14 cellular contexts compared by ENCODE assay signal in the genomic region with DNA sequence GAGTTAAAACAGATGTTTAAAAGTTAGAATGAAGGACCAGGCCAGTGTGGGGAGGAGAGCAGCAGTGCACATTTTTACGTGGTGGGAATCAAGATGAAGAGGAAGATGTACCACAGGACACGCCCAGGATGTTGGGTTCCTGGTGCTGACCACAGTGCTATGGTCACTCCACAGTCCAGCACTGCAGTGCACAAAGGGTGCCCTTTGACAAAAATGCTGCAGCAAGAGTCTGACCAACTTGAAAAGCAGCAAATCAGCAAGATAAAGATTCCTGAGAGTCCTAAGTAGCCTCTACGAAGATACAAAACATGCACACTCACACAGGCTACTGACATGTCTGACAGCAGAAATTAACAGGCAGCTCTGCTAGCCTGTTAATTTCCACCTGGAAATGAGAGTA.
DNase-seq lines count a peak whose midpoint lies in the region; ATAC-seq and TF ChIP-seq lines count a peak whose summit lies in the region.
"Had no signal": no experiment of that assay in that cellular context is flagged by ENCODE, and none has a peak within 500 bp of the region (broad histone marks: within the 10 kb centered on the region; RNA-seq: fewer than 3 reads in every experiment).

No MANE protein-coding gene starts in this region.

- TF ChIP-seq CTCF in WTC11 (IDR thresholded peaks at IDR 0.05) (no peak), osteocyte (IDR thresholded peaks at IDR 0.05) (no peak)

- peak overlapping the region in 5 of 11 experiments; percentile 42 to 96 (median 90); a peak in 7 of 22 replicates for H3K27ac ChIP-seq in BLaER1 treated with 17β-estradiol and CSF1 and Interleukin-3, amounts not matched to agents 10 nM and 100 nM
- H3K27ac ChIP-seq in layer of hippocampus (ENCODE audit: low read depth, low read length): peak overlapping the region; percentile 48
- H3K27ac ChIP-seq: psoas muscle, RWPE1 had no signal

- 0 out of 20 replicates have a peak overlapping the region, but pooled peaks of 1 of the 10 experiments have one; percentile 1 for H3K4me3 ChIP-seq in BLaER1 treated with 17β-estradiol and CSF1 and Interleukin-3, amounts not matched to agents 10 nM and 100 nM
- H3K4me3 ChIP-seq in GM08714 (ENCODE audit: low read length): peak overlapping the region; percentile 28; the same call in 1 of the 2 replicates
- H3K4me3 ChIP-seq: psoas muscle had no signal

- peak overlapping the region in 3 of 11 experiments; percentile 34 to 86 (median 43); a peak in 4 of 22 replicates for H3K9ac ChIP-seq in BLaER1 treated with 17β-estradiol and CSF1 and Interleukin-3, amounts not matched to agents 10 nM and 100 nM

- H3K27me3 Mint-ChIP-seq in WTC11 (ENCODE audit: low read depth): no peaks in the 10 kb centered on the region
- H3K27me3 Mint-ChIP-seq in osteocyte (ENCODE audit: unreplicated experiment): no peaks in the 10 kb centered on the region

- H3K36me3 Mint-ChIP-seq in WTC11 (peaks cover 40% of the 10 kb centered on the region), osteocyte (ENCODE audit: unreplicated experiment) (peaks cover 29% of the 10 kb centered on the region)

- H3K4me1 Mint-ChIP-seq in WTC11: peaks cover 54% of the 10 kb centered on the region
- peaks cover 31% of the 10 kb centered on the region for H3K4me1 Mint-ChIP-seq in osteocyte (ENCODE audit: unreplicated experiment)

- peaks cover 0 to 23% (median 4%) of the 10 kb centered on the region in 11 experiments; a peak in 7 of 22 replicates for H4K20me1 ChIP-seq in BLaER1 treated with 17β-estradiol and CSF1 and Interleukin-3, amounts not matched to agents 10 nM and 100 nM

- CTCF ChIA-PET in WTC11 (lab: Charles Lee): no interaction called here

- peaks cover 0 to 7% (median 0%) of the 10 kb centered on the region in 11 experiments; a peak in 2 of 22 replicates for H3K9me3 ChIP-seq in BLaER1 treated with 17β-estradiol and CSF1 and Interleukin-3, amounts not matched to agents 10 nM and 100 nM (replicated peaks in 1 of 11)
- H3K9me3 ChIP-seq: psoas muscle had no signal

- H3K4me2 ChIP-seq in BLaER1 treated with 17β-estradiol and CSF1 and Interleukin-3, amounts not matched to agents 10 nM and 100 nM: peak overlapping the region in 10 of 11 experiments; percentile 35 to 92 (median 80); a peak in 18 of 22 replicates

- H3K27ac Mint-ChIP-seq in WTC11 (peak overlapping the region; percentile 70), osteocyte (ENCODE audit: unreplicated experiment) (no peak overlapping the region)

- no peak overlapping the region for H3K4me3 Mint-ChIP-seq in WTC11
- H3K4me3 Mint-ChIP-seq in osteocyte (ENCODE audit: unreplicated experiment): no peak overlapping the region

- peaks cover 12 to 37% (median 20%) of the 10 kb centered on the region in 11 experiments; a peak in 18 of 22 replicates for H3K36me3 ChIP-seq in BLaER1 treated with 17β-estradiol and CSF1 and Interleukin-3, amounts not matched to agents 10 nM and 100 nM

- POLR2A ChIA-PET in WTC11 (lab: Charles Lee): no interaction called here

- ATAC-seq in WTC11: no peak
- no peak for ATAC-seq in GM18909 (IDR thresholded peaks at IDR 0.05; ENCODE audit: poor library complexity, unreplicated experiment)
- ATAC-seq in GM21576 (IDR thresholded peaks at IDR 0.05; ENCODE audit: unreplicated experiment): no peak
- no peak for ATAC-seq in GM21515 (IDR thresholded peaks at IDR 0.05; ENCODE audit: unreplicated experiment)
- ATAC-seq: psoas muscle had no signal

- peaks cover 20% of the 10 kb centered on the region for H3K9me3 Mint-ChIP-seq in WTC11
- H3K9me3 Mint-ChIP-seq in osteocyte (ENCODE audit: unreplicated experiment): no peaks in the 10 kb centered on the region

- H3K27me3 ChIP-seq in BLaER1 treated with 17β-estradiol and CSF1 and Interleukin-3, amounts not matched to agents 10 nM and 100 nM: no peaks in the 10 kb centered on the region
- no peaks in the 10 kb centered on the region for H3K27me3 ChIP-seq in layer of hippocampus (ENCODE audit: control insufficient read depth, insufficient read depth, low read length)

- H3K4me1 ChIP-seq in BLaER1 treated with 17β-estradiol and CSF1 and Interleukin-3, amounts not matched to agents 10 nM and 100 nM: peaks cover 44 to 97% (median 59%) of the 10 kb centered on the region in 10 experiments
- H3K4me1 ChIP-seq: psoas muscle had no signal

- DNase-seq in WTC11 (ENCODE audit: low spot score): no peak
- no peak for DNase-seq in osteocyte (ENCODE audit: extremely low spot score, unreplicated experiment)
- DNase-seq: head of caudate nucleus; NCI-H1930; NCI-H524 treated with DMSO at 0.1 percent for 48 hours; psoas muscle; stimulated activated CD4-positive, alpha-beta T cell treated with anti-CD3 and anti-CD28 coated beads, Interleukin-1b, Interleukin-23, amount 100 ng/mL, for 48 hours had no signal

TF ChIP-seq in WTC11, 78 proteins besides CTCF, POLR2A, EP300 and RAD21 (continues in another document):
- TF ChIP-seq RORB (CRISPR knock-in tag; IDR thresholded peaks at IDR 0.05) (no peak), ETV6 (CRISPR knock-in tag; IDR thresholded peaks at IDR 0.05) (no peak), TEAD4 (CRISPR knock-in tag; IDR thresholded peaks at IDR 0.05) (no peak), ZBTB43 (CRISPR knock-in tag; IDR thresholded peaks at IDR 0.05) (no peak), ERG (CRISPR knock-in tag; IDR thresholded peaks at IDR 0.05) (no peak), PRRX2 (CRISPR knock-in tag; IDR thresholded peaks at IDR 0.05) (no peak), MXD4 (CRISPR knock-in tag; IDR thresholded peaks at IDR 0.05; ENCODE audit: borderline replicate concordance) (no peak), KAT7 (CRISPR knock-in tag; IDR thresholded peaks at IDR 0.05; ENCODE audit: borderline replicate concordance) (no peak), FOXP1 (CRISPR knock-in tag; IDR thresholded peaks at IDR 0.05; ENCODE audit: borderline replicate concordance) (no peak), ZNF532 (CRISPR knock-in tag; IDR thresholded peaks at IDR 0.05; ENCODE audit: borderline replicate concordance) (no peak), ZNF121 (CRISPR knock-in tag; IDR thresholded peaks at IDR 0.05) (no peak), EMX1 (CRISPR knock-in tag; IDR thresholded peaks at IDR 0.05) (no peak)
- TF ChIP-seq, protein P1, sequence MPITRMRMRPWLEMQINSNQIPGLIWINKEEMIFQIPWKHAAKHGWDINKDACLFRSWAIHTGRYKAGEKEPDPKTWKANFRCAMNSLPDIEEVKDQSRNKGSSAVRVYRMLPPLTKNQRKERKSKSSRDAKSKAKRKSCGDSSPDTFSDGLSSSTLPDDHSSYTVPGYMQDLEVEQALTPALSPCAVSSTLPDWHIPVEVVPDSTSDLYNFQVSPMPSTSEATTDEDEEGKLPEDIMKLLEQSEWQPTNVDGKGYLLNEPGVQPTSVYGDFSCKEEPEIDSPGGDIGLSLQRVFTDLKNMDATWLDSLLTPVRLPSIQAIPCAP (CRISPR knock-in tag; IDR thresholded peaks at IDR 0.05): no peak
